1 cellular context compared by ENCODE assay signal in genomic region chr5:82984786-82985762, GRCh38.
TF ChIP-seq lines count a peak whose summit lies in the region.

No MANE protein-coding gene starts in this region.

TF ChIP-seq in H1, 55 proteins besides CTCF, POLR2A, EP300 and RAD21 (continued from another document):
- TF ChIP-seq POU5F1 (IDR thresholded peaks at IDR 0.05; ENCODE audit: low read depth, low read length) (no peak), CHD2 (IDR thresholded peaks at IDR 0.05; ENCODE audit: low read length) (no peak), CHD7 (IDR thresholded peaks at IDR 0.05; ENCODE audit: insufficient replicate concordance, low read length) (no peak)
